In the genomic region with DNA sequence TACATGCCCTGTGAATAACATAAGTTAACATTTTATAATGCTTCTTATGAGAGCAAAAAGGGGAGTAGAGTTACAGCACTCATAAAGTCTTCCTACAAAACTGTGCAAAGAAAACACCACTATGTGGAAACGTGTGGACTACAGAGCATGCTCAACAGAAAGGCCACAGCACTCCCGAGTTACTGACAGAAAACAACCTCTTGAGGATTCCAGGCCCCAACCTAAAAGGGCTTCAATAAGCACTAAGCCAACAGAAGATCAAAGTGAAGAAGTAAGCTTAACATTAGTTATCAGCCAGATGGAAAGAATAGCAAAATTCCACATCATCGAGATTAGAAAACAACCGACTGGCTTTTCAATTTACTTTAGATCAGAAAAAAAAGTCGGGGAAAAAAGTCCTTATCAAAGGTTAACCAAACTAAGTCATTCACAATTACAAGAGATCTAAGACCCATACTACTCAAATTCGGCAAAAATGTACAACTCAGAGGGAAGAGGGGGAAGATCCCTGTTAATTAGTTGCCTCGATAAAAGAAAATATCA, we compare ENCODE assay signal across 8 cellular contexts. TPM values are rescaled to one million over a fixed set of nuclear protein-coding genes. Genes with fewer than 3 reads are reported as not detected.
DNase-seq lines count a peak whose midpoint lies in the region; ATAC-seq and TF ChIP-seq lines count a peak whose summit lies in the region.

No MANE protein-coding gene starts in this region.

- no peaks in the 10 kb centered on the region for H3K9me3 Mint-ChIP-seq in HFFc6
- no peaks in the 10 kb centered on the region for H3K9me3 Mint-ChIP-seq in activated T-helper 17 cell treated with anti-CD3 and anti-CD28 coated beads, Interleukin-2, amount 50 U/mL, for 72 hours

- H3K27ac Mint-ChIP-seq in HFFc6, result peak overlapping the region; percentile 90
- peak overlapping the region; percentile 99 for H3K27ac Mint-ChIP-seq in activated T-helper 17 cell treated with anti-CD3 and anti-CD28 coated beads, Interleukin-2, amount 50 U/mL, for 72 hours

- peak overlapping the region; percentile 74 to 97 (median 88) for H3K4me3 ChIP-seq in skeletal muscle tissue (ENCODE audit: low read length in 3 of 3)

- peak overlapping the region; percentile 99 for H3K27ac ChIP-seq in skeletal muscle tissue (ENCODE audit: low read depth, low read length)

- H3K36me3 Mint-ChIP-seq in HFFc6 (ENCODE audit: low read depth), result peaks cover 9% of the 10 kb centered on the region; the same call in 1 of the 2 replicates
- peaks cover 53% of the 10 kb centered on the region for H3K36me3 Mint-ChIP-seq in activated T-helper 17 cell treated with anti-CD3 and anti-CD28 coated beads, Interleukin-2, amount 50 U/mL, for 72 hours (ENCODE audit: low read depth)

- peak; percentile 13 for DNase-seq in CD1c-positive myeloid dendritic cell (ENCODE audit: extremely low spot score)
- peak; percentile 35 for DNase-seq in HFFc6
- peak; percentile 26 for DNase-seq in hepatic stellate cell (ENCODE audit: low spot score)
- no peak for DNase-seq in NCI-H2029 (lab: John Stamatoyannopoulos, UW)
- DNase-seq in stimulated activated CD4-positive, alpha-beta T cell treated with anti-CD3 and anti-CD28 coated beads, Interleukin-2, amount 100 ng/mL, for 48 hours, result no peak
- DNase-seq in activated effector memory CD4-positive, alpha-beta T cell treated with Interleukin-2 at 50 U/mL for 16 hours, result no peak

- peaks cover 60% of the 10 kb centered on the region for H3K4me1 Mint-ChIP-seq in HFFc6 (ENCODE audit: low read depth)
- peaks cover 35% of the 10 kb centered on the region for H3K4me1 Mint-ChIP-seq in activated T-helper 17 cell treated with anti-CD3 and anti-CD28 coated beads, Interleukin-2, amount 50 U/mL, for 72 hours

- H3K27me3 ChIP-seq in skeletal muscle tissue (ENCODE audit: control insufficient read depth in 3 of 3, insufficient read depth in 3 of 3, low read length in 3 of 3), result no peaks in the 10 kb centered on the region

- H3K4me1 ChIP-seq in skeletal muscle tissue (ENCODE audit: control insufficient read depth in 3 of 3, insufficient read depth in 3 of 3, low read length in 3 of 3), result peaks cover 20 to 38% (median 37%) of the 10 kb centered on the region in 3 donors

- H3K4me3 Mint-ChIP-seq in HFFc6, result peak overlapping the region; percentile 88
- H3K4me3 Mint-ChIP-seq in activated T-helper 17 cell treated with anti-CD3 and anti-CD28 coated beads, Interleukin-2, amount 50 U/mL, for 72 hours, result peak overlapping the region; percentile 93

- H3K9me3 ChIP-seq in skeletal muscle tissue (ENCODE audit: control insufficient read depth in 3 of 3, low read length in 3 of 3), result no peaks in the 10 kb centered on the region

- no peak for ATAC-seq in activated T-helper 17 cell treated with anti-CD3 and anti-CD28 coated beads, Interleukin-2, amount 50 U/mL, for 72 hours (replicated peaks)

- peaks cover 4% of the 10 kb centered on the region for H3K27me3 Mint-ChIP-seq in HFFc6 (ENCODE audit: insufficient read depth)
- H3K27me3 Mint-ChIP-seq in activated T-helper 17 cell treated with anti-CD3 and anti-CD28 coated beads, Interleukin-2, amount 50 U/mL, for 72 hours, result no peaks in the 10 kb centered on the region

- no peaks in the 10 kb centered on the region for H3K36me3 ChIP-seq in skeletal muscle tissue (ENCODE audit: control insufficient read depth in 3 of 3, insufficient read depth in 3 of 3, low read length in 3 of 3)

- TF ChIP-seq CTCF in HFFc6 (IDR thresholded peaks at IDR 0.05), result no peak

- peak overlapping the region; percentile 80 to 99 (median 98) for H3K9ac ChIP-seq in skeletal muscle tissue (ENCODE audit: low read depth in 1 of 3, low read length in 3 of 3)

RNA-seq across cellular contexts. Expression of a gene that starts 1.5 kb away (rescaled TPM):
- total RNA-seq in HFFc6 (2021; fragmentation: NEBNext Ultra II Directional; extraction: Animal tissue kit (Norgen Biotek cat#: 25700)), result 10 to 100 TPM; 20.8 to 24.5 (median 22.0) TPM
- 10 to 100 TPM; 33.6 to 50.8 TPM for total RNA-seq in activated T-helper 17 cell treated with anti-CD3 and anti-CD28 coated beads, Interleukin-2, amount 50 U/mL, for 72 hours
- 51.1 TPM for total RNA-seq in skeletal muscle tissue

Comparison
In these comparisons a context has a peak if more than half of its experiments do, and no peak if none do; other contexts are left out.
1. DNase-seq: peak in CD1c-positive myeloid dendritic cell (single experiment), HFFc6 (single experiment) and hepatic stellate cell (single experiment); none in NCI-H2029 (single experiment), stimulated activated CD4-positive, alpha-beta T cell treated with anti-CD3 and anti-CD28 coated beads, Interleukin-2, amount 100 ng/mL, for 48 hours (0 of 2) and activated effector memory CD4-positive, alpha-beta T cell treated with Interleukin-2 at 50 U/mL for 16 hours (single experiment).